ENCODE assay signal across 11 cellular contexts in genomic region chr3:20141841-20142240, GRCh38. TPM values are rescaled to one million over a fixed set of nuclear protein-coding genes. Genes with fewer than 3 reads are reported as not detected.
A peak's percentile ranks its signal among the peaks of the same experiment; 100 is the strongest.
DNase-seq lines count a peak whose midpoint lies in the region; ATAC-seq and TF ChIP-seq lines count a peak whose summit lies in the region.
"Had no signal": no experiment of that assay in that cellular context is flagged by ENCODE, and none has a peak within 500 bp of the region (broad histone marks: within the 10 kb centered on the region; RNA-seq: fewer than 3 reads in every experiment).

No MANE protein-coding gene starts in this region.

- no peaks in the 10 kb centered on the region for H3K27me3 ChIP-seq in SK-N-SH (ENCODE audit: insufficient read depth)
- H3K27me3 ChIP-seq: adrenal gland had no signal

- peak overlapping the region in 1 of 2 experiments; percentile 48; a peak in 1 of 4 replicates for H3K27ac ChIP-seq in SK-N-SH (ENCODE audit: low read depth in 2 of 2, low read length in 1 of 2)
- H3K27ac ChIP-seq: adrenal gland had no signal

- peak; percentile 14; the same call in 1 of the 2 replicates for TF ChIP-seq RAD21 in SK-N-SH (IDR thresholded peaks at IDR 0.05; ENCODE audit: low read length)

- H3K9ac ChIP-seq in SK-N-SH = no peak overlapping the region

- DNase-seq in D341Med (ENCODE audit: low spot score) = peak; percentile 60
- DNase-seq in SK-N-SH = peak; percentile 46
- peak; percentile 69 for DNase-seq in Right ventricle myocardium superior
- no peak for DNase-seq in omental fat pad (ENCODE audit: low spot score)
- no peak for DNase-seq in dedifferentiated amniotic fluid mesenchymal stem cell (ENCODE audit: extremely low spot score)
- DNase-seq in lower leg skin (ENCODE audit: low spot score in 2 of 2) = no peak
- no peak for DNase-seq in CD14-positive monocyte (ENCODE audit: low spot score)
- no peak for DNase-seq in stimulated activated CD8-positive, alpha-beta memory T cell treated with anti-CD3 and anti-CD28 coated beads, Interleukin-4, amount 100 ng/mL, for 48 hours
- DNase-seq: adrenal gland; CD4-positive, alpha-beta T cell; kidney glomerular epithelial cell had no signal

- no peaks in the 10 kb centered on the region for H3K36me3 ChIP-seq in SK-N-SH (replicated peaks in 1 of 2; ENCODE audit: control insufficient read depth in 1 of 2, insufficient read depth in 2 of 2, low read length in 1 of 2)

- TF ChIP-seq EP300 in SK-N-SH (IDR thresholded peaks at IDR 0.05; ENCODE audit: borderline replicate concordance in 1 of 2, low read depth in 1 of 2, low read length in 1 of 2) = 0 out of 4 replicates have a peak, but pooled peaks of 1 of the 2 experiments have one; percentile 27

- WGBS in SK-N-SH (ENCODE audit: low lambda C conversion rate) = 52% methylated on average over 7 of the region's 7 CpGs
- 35 to 56% methylated on average over 7 of the region's 7 CpGs for WGBS in lower leg skin, 2 donors

- no peaks in the 10 kb centered on the region for H3K79me2 ChIP-seq in SK-N-SH (ENCODE audit: insufficient read depth)

- H4K20me1 ChIP-seq in SK-N-SH (ENCODE audit: insufficient read depth) = no peaks in the 10 kb centered on the region

- H3K9me2 ChIP-seq in SK-N-SH = no peaks in the 10 kb centered on the region

- no peak overlapping the region for H3K27ac Mint-ChIP-seq in CD14-positive monocyte
- H3K27ac Mint-ChIP-seq: CD4-positive, alpha-beta T cell had no signal

- peak; percentile 98 for ATAC-seq in Right ventricle myocardium superior (ENCODE audit: poor library complexity)
- peak; percentile 62 for ATAC-seq in omental fat pad (ENCODE audit: low FRiP score)

- intact Hi-C loops in Right ventricle myocardium superior (cut with DNase I) = no loop called here
- intact Hi-C loops in lower leg skin (cut with DNase I; ENCODE audit: low total_unique reads) = no loop called here
- intact Hi-C loops in CD14-positive monocyte (cut with micrococcal nuclease) = no loop called here

- TF ChIP-seq CTCF in SK-N-SH (IDR thresholded peaks at IDR 0.05) = no peak
- TF ChIP-seq CTCF in omental fat pad (IDR thresholded peaks at IDR 0.05) = no peak
- no peak for TF ChIP-seq CTCF in lower leg skin (IDR thresholded peaks at IDR 0.05)
- no peak for TF ChIP-seq CTCF in CD14-positive monocyte (IDR thresholded peaks at IDR 0.05)

- POLR2A ChIA-PET in SK-N-SH (lab: Yijun Ruan, JAX) = no interaction called here

- no peaks in the 10 kb centered on the region for H3K9me3 Mint-ChIP-seq in CD14-positive monocyte
- H3K9me3 Mint-ChIP-seq: CD4-positive, alpha-beta T cell had no signal

- peaks cover 58 to 76% of the 10 kb centered on the region in 2 donors for H3K36me3 Mint-ChIP-seq in CD14-positive monocyte

- TF ChIP-seq POLR2A in lower leg skin (IDR thresholded peaks at IDR 0.05) = no peak

- no peak overlapping the region for H3K4me3 Mint-ChIP-seq in CD14-positive monocyte
- H3K4me3 Mint-ChIP-seq: CD4-positive, alpha-beta T cell had no signal

- no peak overlapping the region for H3K4me3 ChIP-seq in SK-N-SH (ENCODE audit: low read depth in 2 of 2, low read length in 1 of 2)
- no peak overlapping the region for H3K4me3 ChIP-seq in lower leg skin (ENCODE audit: low read depth, poor library complexity, severe bottlenecking)
- H3K4me3 ChIP-seq: adrenal gland had no signal

- CTCF ChIA-PET in SK-N-SH (lab: Yijun Ruan, JAX) = interaction anchor here (0.9 kb wide), 1 partner anchor 52 kb away, joined by 3 read pairs; no protein-coding TSS in a partner anchor

- peaks cover 0 to 10% of the 10 kb centered on the region in 2 experiments; a peak in 2 of 4 replicates for H3K4me1 ChIP-seq in SK-N-SH (ENCODE audit: control insufficient read depth in 1 of 2, insufficient read depth in 2 of 2, low read depth in 1 of 2, low read length in 1 of 2)
- H3K4me1 ChIP-seq: adrenal gland had no signal

- H2AFZ ChIP-seq in SK-N-SH (ENCODE audit: low read depth) = no peak overlapping the region

- peaks cover 0 to 1% (median 0%) of the 10 kb centered on the region in 3 donors for H3K27me3 Mint-ChIP-seq in CD14-positive monocyte (ENCODE audit: low read depth in 3 of 3)
- H3K27me3 Mint-ChIP-seq: CD4-positive, alpha-beta T cell had no signal

- no peaks in the 10 kb centered on the region for H3K9me3 ChIP-seq in SK-N-SH
- H3K9me3 ChIP-seq: adrenal gland had no signal

- H3K4me1 Mint-ChIP-seq in CD14-positive monocyte = peaks cover 3% of the 10 kb centered on the region

- H3K4me2 ChIP-seq in SK-N-SH = no peak overlapping the region

- no peaks in the 10 kb centered on the region for H3F3A ChIP-seq in SK-N-SH (replicated peaks; ENCODE audit: insufficient read depth)

TF ChIP-seq in SK-N-SH, 30 proteins besides CTCF, POLR2A, EP300 and RAD21:
- TF ChIP-seq GATA2 (CRISPR knock-in tag; IDR thresholded peaks at IDR 0.05) (no peak), CHD2 (IDR thresholded peaks at IDR 0.05; ENCODE audit: low read length, partially characterized antibody) (peak; percentile 18)

RNA-seq across cellular contexts. Expression of gene SGO1, which starts 44.2 kb away (rescaled TPM):
- 1.6 and 2.2 TPM in 2 replicates for polyA plus RNA-seq in SK-N-SH (2012; rRNA removed)
- 3.2 and 3.3 TPM in 2 replicates for polyA plus RNA-seq in SK-N-SH (2012; cell fraction: cytosol; rRNA removed)
- 0.73 and 0.82 TPM in 2 replicates for polyA plus RNA-seq in SK-N-SH (2012; cell fraction: nucleus; rRNA removed)
- total RNA-seq in Right ventricle myocardium superior = 0.59 TPM
- total RNA-seq in omental fat pad = 1 to 10 TPM in 1 of 4 donors, not detected in 3; 2.3 TPM
- 1 to 10 TPM; 1.1 to 2.2 (median 1.9) TPM for total RNA-seq in lower leg skin
- under 1 TPM; 0.07 to 0.42 TPM for polyA plus RNA-seq in CD14-positive monocyte
- total RNA-seq: CD4-positive, alpha-beta T cell had no signal

Comparison
In these comparisons a context has a peak if more than half of its experiments do, and no peak if none do; other contexts are left out.
1. DNase-seq: peak in D341Med (single experiment), SK-N-SH (single experiment) and Right ventricle myocardium superior (single experiment); none in omental fat pad (single experiment), dedifferentiated amniotic fluid mesenchymal stem cell (single experiment), lower leg skin (0 of 2), CD14-positive monocyte (single experiment) and stimulated activated CD8-positive, alpha-beta memory T cell treated with anti-CD3 and anti-CD28 coated beads, Interleukin-4, amount 100 ng/mL, for 48 hours (single experiment).